Comparison of ENCODE assay signal across 23 cellular contexts in genomic region chr7:29300649-29301048, GRCh38.
"Had no signal": no experiment of that assay in that cellular context is flagged by ENCODE, and none has a peak within 500 bp of the region (broad histone marks: within the 10 kb centered on the region; RNA-seq: fewer than 3 reads in every experiment).

No MANE protein-coding gene starts in this region.

- H3K36me3 Mint-ChIP-seq: naive thymus-derived CD8-positive, alpha-beta T cell; neural progenitor cell; stimulated activated naive B cell treated with anti-CD40 and anti-IgM and Interleukin-4, amounts not matched to agents 10 μg/mL and 1 μg/mL and 100 μg/mL, for 72 hours had no signal

- H3K4me3 Mint-ChIP-seq: activated T-cell treated with anti-CD3 and anti-CD28 coated beads, Interleukin-2, amount 50 U/mL, for 24 hours; naive thymus-derived CD8-positive, alpha-beta T cell; neural progenitor cell; stimulated activated naive B cell treated with anti-CD40 and anti-IgM and Interleukin-4, amounts not matched to agents 10 μg/mL and 1 μg/mL and 100 μg/mL, for 72 hours had no signal

- H3K79me2 ChIP-seq: parathyroid adenoma had no signal

- H3K9me3 ChIP-seq: colonic mucosa, psoas muscle, sigmoid colon, suprapubic skin, tibial artery had no signal

- H3K27me3 Mint-ChIP-seq: activated T-cell treated with anti-CD3 and anti-CD28 coated beads, Interleukin-2, amount 50 U/mL, for 24 hours had no signal

- H3K4me3 ChIP-seq: colonic mucosa, neural progenitor cell, psoas muscle, sigmoid colon, suprapubic skin, tibial artery had no signal

- H3K9me3 Mint-ChIP-seq: activated T-cell treated with anti-CD3 and anti-CD28 coated beads, Interleukin-2, amount 50 U/mL, for 24 hours; naive thymus-derived CD8-positive, alpha-beta T cell; neural progenitor cell; stimulated activated naive B cell treated with anti-CD40 and anti-IgM and Interleukin-4, amounts not matched to agents 10 μg/mL and 1 μg/mL and 100 μg/mL, for 72 hours had no signal

- DNase-seq: activated CD4-positive, alpha-beta T cell treated with anti-CD3 and anti-CD28 coated beads for 48 hours; activated CD4-positive, alpha-beta T cell treated with anti-CD3 and anti-CD28 coated beads, Interleukin-2, amount 50 U/mL, for 48 hours; activated CD8-positive, alpha-beta memory T cell treated with anti-CD3 and anti-CD28 coated beads, Interleukin-2, amount 50 U/mL, for 48 hours; activated gamma-delta T cell; activated naive CD4-positive, alpha-beta T cell treated with anti-CD3 and anti-CD28 coated beads, Interleukin-2, amount 50 U/mL, for 16 hours; activated T-cell treated with anti-CD3 and anti-CD28 coated beads, Interleukin-2, amount 50 U/mL, for 24 hours; colonic mucosa; effector CD8-positive, alpha-beta T cell; head of caudate nucleus; hippocampal formation; midbrain; naive thymus-derived CD8-positive, alpha-beta T cell; occipital lobe; psoas muscle; sigmoid colon; stimulated activated CD4-positive, alpha-beta T cell treated with anti-CD3 and anti-CD28 coated beads, Interleukin-15, amount 100 ng/mL, for 24 hours; stimulated activated CD4-positive, alpha-beta T cell treated with anti-CD3 and anti-CD28 coated beads, Interleukin-2, amount 100 ng/mL, for 24 hours; stimulated activated naive B cell treated with anti-CD40 and anti-IgM and Interleukin-4, amounts not matched to agents 10 μg/mL and 1 μg/mL and 100 μg/mL, for 72 hours; T-helper 2 cell; tibial artery had no signal

- H3K4me1 Mint-ChIP-seq: stimulated activated naive B cell treated with anti-CD40 and anti-IgM and Interleukin-4, amounts not matched to agents 10 μg/mL and 1 μg/mL and 100 μg/mL, for 72 hours had no signal

- H2AFZ ChIP-seq: neural progenitor cell, parathyroid adenoma had no signal

- H3K27ac ChIP-seq: colonic mucosa, neural progenitor cell, parathyroid adenoma, psoas muscle, sigmoid colon, suprapubic skin, tibial artery had no signal

- H3K36me3 ChIP-seq: colonic mucosa, neural progenitor cell, sigmoid colon, suprapubic skin, tibial artery had no signal

- H3K4me2 ChIP-seq: neural progenitor cell had no signal

- H3K27me3 ChIP-seq: colonic mucosa, neural progenitor cell, sigmoid colon, suprapubic skin, tibial artery had no signal

- H3K9ac ChIP-seq: neural progenitor cell, parathyroid adenoma had no signal

- H3K4me1 ChIP-seq: colonic mucosa, parathyroid adenoma, psoas muscle, sigmoid colon had no signal

- H3K27ac Mint-ChIP-seq: activated T-cell treated with anti-CD3 and anti-CD28 coated beads, Interleukin-2, amount 50 U/mL, for 24 hours; neural progenitor cell; stimulated activated naive B cell treated with anti-CD40 and anti-IgM and Interleukin-4, amounts not matched to agents 10 μg/mL and 1 μg/mL and 100 μg/mL, for 72 hours had no signal

- ATAC-seq: naive thymus-derived CD8-positive, alpha-beta T cell; psoas muscle; stimulated activated naive B cell treated with anti-CD40 and anti-IgM and Interleukin-4, amounts not matched to agents 10 μg/mL and 1 μg/mL and 100 μg/mL, for 72 hours had no signal
